8 cellular contexts compared by ENCODE assay signal in the genomic region with DNA sequence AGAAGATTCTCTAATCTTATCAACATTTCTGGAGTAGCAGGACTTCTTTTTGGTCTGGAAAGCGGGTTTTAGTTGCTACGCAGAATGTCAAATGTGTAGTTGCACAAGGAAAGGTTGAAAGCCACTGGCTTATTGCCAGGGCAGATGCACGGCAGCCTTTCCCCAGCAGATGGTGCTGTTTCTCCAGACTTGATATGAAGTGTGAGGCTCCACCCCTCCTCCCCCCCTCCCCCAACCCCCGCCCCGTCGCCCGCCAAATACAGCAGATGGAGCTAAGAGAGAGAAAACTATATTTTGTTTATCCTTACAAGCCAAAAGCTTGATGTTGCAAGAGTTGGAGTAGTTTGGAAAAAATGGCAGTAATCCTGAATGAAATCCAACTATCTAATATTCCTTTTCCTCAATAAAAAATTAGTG. TPM values are rescaled to one million over a fixed set of nuclear protein-coding genes. Genes with fewer than 3 reads are reported as not detected.
A peak's percentile ranks its signal among the peaks of the same experiment; 100 is the strongest.
DNase-seq lines count a peak whose midpoint lies in the region; ATAC-seq and TF ChIP-seq lines count a peak whose summit lies in the region.

No MANE protein-coding gene starts in this region.

- peaks cover 0 to 50% (median 8%) of the 10 kb centered on the region in 3 donors for H3K36me3 Mint-ChIP-seq in CD8-positive, alpha-beta memory T cell
- peaks cover 49% of the 10 kb centered on the region for H3K36me3 Mint-ChIP-seq in activated CD8-positive, alpha-beta T cell treated with anti-CD3 and anti-CD28 coated beads, Interleukin-2, amount 10 ng/mL, durations not matched to agents 7 days and 5 days (ENCODE audit: low read depth)
- peaks cover 33% of the 10 kb centered on the region for H3K36me3 Mint-ChIP-seq in endodermal cell (ENCODE audit: low read depth)

- H3K4me1 ChIP-seq in CD8-positive, alpha-beta memory T cell (ENCODE audit: insufficient read depth, low read length), result no peaks in the 10 kb centered on the region
- H3K4me1 ChIP-seq in endodermal cell (ENCODE audit: control insufficient read depth, insufficient read depth, low read length), result peaks cover 8% of the 10 kb centered on the region

- no peaks in the 10 kb centered on the region for H3K27me3 ChIP-seq in CD8-positive, alpha-beta memory T cell (ENCODE audit: insufficient read depth, low read length, poor library complexity, severe bottlenecking)
- no peaks in the 10 kb centered on the region for H3K27me3 ChIP-seq in endodermal cell (ENCODE audit: control insufficient read depth, insufficient read depth, low read length, poor library complexity, severe bottlenecking)

- H3K9me3 ChIP-seq in CD8-positive, alpha-beta memory T cell (ENCODE audit: low read length), result no peaks in the 10 kb centered on the region
- peaks cover under 1% of the 10 kb centered on the region for H3K9me3 ChIP-seq in endodermal cell (ENCODE audit: control insufficient read depth, low read length)

- POLR2A ChIA-PET in CD8-positive, alpha-beta memory T cell (lab: Charles Lee), result no interaction called here
- POLR2A ChIA-PET in activated CD8-positive, alpha-beta T cell treated with anti-CD3 and anti-CD28 coated beads, Interleukin-2, amount 10 ng/mL, durations not matched to agents 7 days and 5 days (lab: Charles Lee), result interaction anchor here (0.5 to 0.8 kb wide), 2 partner anchors 276 to 430 kb away, joined by 3 read pairs; no protein-coding TSS in a partner anchor

- no peak overlapping the region for H3K4me3 ChIP-seq in CD8-positive, alpha-beta memory T cell (ENCODE audit: low read length)
- H3K4me3 ChIP-seq in endodermal cell (ENCODE audit: low read length), result no peak overlapping the region

- 42% methylated on average over 3 of the region's 7 CpGs; no CpG with 5 or more reads in 1 of the 2 experiments for WGBS in endodermal cell (ENCODE audit: insufficient coverage in 1 of 2, insufficient read length in 1 of 2), 2 experiments

- H3K27ac ChIP-seq in CD8-positive, alpha-beta memory T cell (ENCODE audit: low read depth, low read length), result no peak overlapping the region
- no peak overlapping the region for H3K27ac ChIP-seq in endodermal cell (ENCODE audit: low read depth, low read length)

- H3K9me3 Mint-ChIP-seq in CD8-positive, alpha-beta memory T cell, result no peaks in the 10 kb centered on the region
- no peaks in the 10 kb centered on the region for H3K9me3 Mint-ChIP-seq in activated CD8-positive, alpha-beta T cell treated with anti-CD3 and anti-CD28 coated beads, Interleukin-2, amount 10 ng/mL, durations not matched to agents 7 days and 5 days (ENCODE audit: insufficient read depth)
- no peaks in the 10 kb centered on the region for H3K9me3 Mint-ChIP-seq in endodermal cell

- H3K4me1 Mint-ChIP-seq in CD8-positive, alpha-beta memory T cell, result no peaks in the 10 kb centered on the region
- no peaks in the 10 kb centered on the region for H3K4me1 Mint-ChIP-seq in activated CD8-positive, alpha-beta T cell treated with anti-CD3 and anti-CD28 coated beads, Interleukin-2, amount 10 ng/mL, durations not matched to agents 7 days and 5 days (ENCODE audit: low read depth)
- H3K4me1 Mint-ChIP-seq in endodermal cell, result peaks cover 3% of the 10 kb centered on the region

- peak; percentile 93 for TF ChIP-seq CTCF in endodermal cell (conservative IDR thresholded peaks at IDR 0.05)

- no peak overlapping the region for H3K4me3 Mint-ChIP-seq in CD8-positive, alpha-beta memory T cell
- H3K4me3 Mint-ChIP-seq in activated CD8-positive, alpha-beta T cell treated with anti-CD3 and anti-CD28 coated beads, Interleukin-2, amount 10 ng/mL, durations not matched to agents 7 days and 5 days, result no peak overlapping the region
- no peak overlapping the region for H3K4me3 Mint-ChIP-seq in endodermal cell

- peaks cover 16% of the 10 kb centered on the region for H3K36me3 ChIP-seq in CD8-positive, alpha-beta memory T cell (ENCODE audit: insufficient read depth, low read length)
- H3K36me3 ChIP-seq in endodermal cell (ENCODE audit: control insufficient read depth, insufficient read depth, low read length), result peaks cover 62% of the 10 kb centered on the region

- CTCF ChIA-PET in CD8-positive, alpha-beta memory T cell (lab: Charles Lee), result interaction anchor here (1.1 to 2.9 kb wide), 3 partner anchors 7 to 798 kb away, joined by 3 to 8 read pairs (median 3); no protein-coding TSS in a partner anchor
- CTCF ChIA-PET in activated CD8-positive, alpha-beta T cell treated with anti-CD3 and anti-CD28 coated beads, Interleukin-2, amount 10 ng/mL, durations not matched to agents 7 days and 5 days (lab: Charles Lee), result interaction anchor here (1.1 to 2.0 kb wide), 9 partner anchors 11 to 403 kb away, joined by 3 to 14 read pairs (median 4); no protein-coding TSS in a partner anchor

- H3K9ac ChIP-seq in endodermal cell (ENCODE audit: extremely low read depth, low read length, poor library complexity, severe bottlenecking), result no peak overlapping the region

- DNase-seq in CD8-positive, alpha-beta memory T cell, result peak; percentile 67 to 87 (median 76)
- peak; percentile 89 for DNase-seq in NCI-H82 (lab: John Stamatoyannopoulos, UW)
- peak; percentile 89 for DNase-seq in activated CD8-positive, alpha-beta T cell treated with anti-CD3 and anti-CD28 coated beads, Interleukin-2, amount 10 ng/mL, durations not matched to agents 7 days and 5 days
- peak; percentile 96 for DNase-seq in endodermal cell
- peak; percentile 83 for DNase-seq in middle frontal gyrus (ENCODE audit: extremely low spot score, low spot score)
- peak; percentile 75 for DNase-seq in stimulated activated CD8-positive, alpha-beta memory T cell treated with anti-CD3 and anti-CD28 coated beads, Interleukin-4, amount 100 ng/mL, for 24 hours (ENCODE audit: low read depth)

- peak; percentile 83 for ATAC-seq in GM19452 (IDR thresholded peaks at IDR 0.05; ENCODE audit: unreplicated experiment)
- peak; percentile 80 for ATAC-seq in HG03565 (IDR thresholded peaks at IDR 0.05; ENCODE audit: unreplicated experiment)
- peak; percentile 94 for ATAC-seq in activated CD8-positive, alpha-beta T cell treated with anti-CD3 and anti-CD28 coated beads, Interleukin-2, amount 10 ng/mL, durations not matched to agents 7 days and 5 days

- H3K27me3 Mint-ChIP-seq in CD8-positive, alpha-beta memory T cell, result no peaks in the 10 kb centered on the region
- no peaks in the 10 kb centered on the region for H3K27me3 Mint-ChIP-seq in activated CD8-positive, alpha-beta T cell treated with anti-CD3 and anti-CD28 coated beads, Interleukin-2, amount 10 ng/mL, durations not matched to agents 7 days and 5 days (ENCODE audit: low read depth)
- no peaks in the 10 kb centered on the region for H3K27me3 Mint-ChIP-seq in endodermal cell (ENCODE audit: insufficient read depth)

- peak overlapping the region in 1 of 8 donors; percentile 11 for H3K27ac Mint-ChIP-seq in CD8-positive, alpha-beta memory T cell
- no peak overlapping the region for H3K27ac Mint-ChIP-seq in activated CD8-positive, alpha-beta T cell treated with anti-CD3 and anti-CD28 coated beads, Interleukin-2, amount 10 ng/mL, durations not matched to agents 7 days and 5 days
- H3K27ac Mint-ChIP-seq in endodermal cell, result no peak overlapping the region

RNA-seq across cellular contexts. Expression of a gene that starts 32.0 kb away (rescaled TPM):
- 10 to 100 TPM; 58.3 to 60.7 TPM for total RNA-seq in CD8-positive, alpha-beta memory T cell
- polyA plus RNA-seq in CD8-positive, alpha-beta memory T cell, result 42.4 TPM
- total RNA-seq in activated CD8-positive, alpha-beta T cell treated with anti-CD3 and anti-CD28 coated beads, Interleukin-2, amount 10 ng/mL, durations not matched to agents 7 days and 5 days, result 10 to 100 TPM; 45.0 to 45.3 TPM
- total RNA-seq in endodermal cell, result 10 to 100 TPM; 47.1 to 57.3 TPM
- 53.9 TPM for polyA plus RNA-seq in endodermal cell (2013, experiment 1 of 2)
- 50.4 TPM for polyA plus RNA-seq in endodermal cell (2013, experiment 2 of 2)

RNA-seq across cellular contexts. Expression of a gene that starts 32.2 kb away (rescaled TPM):
- total RNA-seq in CD8-positive, alpha-beta memory T cell, result 100 to 1,000 TPM; 423 to 438 TPM
- 257 TPM for polyA plus RNA-seq in CD8-positive, alpha-beta memory T cell
- total RNA-seq in activated CD8-positive, alpha-beta T cell treated with anti-CD3 and anti-CD28 coated beads, Interleukin-2, amount 10 ng/mL, durations not matched to agents 7 days and 5 days, result 100 to 1,000 TPM; 331 TPM
- 100 to 1,000 TPM; 368 to 383 TPM for total RNA-seq in endodermal cell
- 443 TPM for polyA plus RNA-seq in endodermal cell (2013, experiment 1 of 2)
- 434 TPM for polyA plus RNA-seq in endodermal cell (2013, experiment 2 of 2)
